8 cellular contexts compared by ENCODE assay signal in genomic region chr6:88165877-88166492, GRCh38. TPM values are rescaled to one million over a fixed set of nuclear protein-coding genes. Genes with fewer than 3 reads are reported as not detected.
DNase-seq lines count a peak whose midpoint lies in the region; ATAC-seq and TF ChIP-seq lines count a peak whose summit lies in the region.

TSS of gene CNR1 (minus strand) at chr6:88166347. CDS start at chr6:88145274, 21,073 bp downstream.

- ATAC-seq in GM18861 (IDR thresholded peaks at IDR 0.05; ENCODE audit: unreplicated experiment) (peak; percentile 35), HG03045 (IDR thresholded peaks at IDR 0.05; ENCODE audit: unreplicated experiment) (peak; percentile 57)

- H3K9me3 ChIP-seq in BE2C, result no peaks in the 10 kb centered on the region

- H3K4me1 ChIP-seq in BE2C, result no peaks in the 10 kb centered on the region

- H3K27ac ChIP-seq in skin epidermis, result peak within 1 kb of the TSS in 6 of 21 experiments; percentile 11 to 58 (median 34)

- H3K4me3 ChIP-seq in BE2C (ENCODE audit: low read depth, low read length) (peak within 1 kb of the TSS; percentile 16), astrocyte of the cerebellum (ENCODE audit: low read depth, low read length) (peak within 1 kb of the TSS; percentile 53), skin epidermis (peak within 1 kb of the TSS; percentile 31 to 57 (median 51))

- peak; percentile 39 for DNase-seq in BE2C
- peak; percentile 37 for DNase-seq in NCI-H510A (lab: John Stamatoyannopoulos, UW)
- no peak for DNase-seq in astrocyte of the cerebellum (ENCODE audit: low read depth)
- DNase-seq in iPS-NIHi7 (ENCODE audit: extremely low spot score), result peak; percentile 48
- no peak for DNase-seq in NCI-H187 treated with DMSO at 0.1 percent for 48 hours (lab: John Stamatoyannopoulos, UW)

- in situ Hi-C loops in astrocyte of the cerebellum (cut with HindIII; ENCODE audit: low sequenced_read_pairs), result no loop called here

- no peaks in the 10 kb centered on the region for H3K36me3 ChIP-seq in BE2C

- H3K27me3 ChIP-seq in BE2C, result peaks cover 73% of the 10 kb centered on the region

- TF ChIP-seq CTCF in BE2C (IDR thresholded peaks at IDR 0.05; ENCODE audit: low read depth, low read length), result no peak
- no peak for TF ChIP-seq CTCF in astrocyte of the cerebellum (IDR thresholded peaks at IDR 0.05; ENCODE audit: low read depth, low read length, missing control alignments)

RNA-seq across cellular contexts. Expression of gene CNR1, which starts in this region (rescaled TPM):
- polyA plus RNA-seq in BE2C (2012; ENCODE audit: insufficient read depth, insufficient read length, low read depth), result not detected

Comparison
In these comparisons a context has a peak if more than half of its experiments do, and no peak if none do; other contexts are left out.
1. DNase-seq: peak in BE2C (single experiment), NCI-H510A (single experiment) and iPS-NIHi7 (single experiment); none in astrocyte of the cerebellum (single experiment) and NCI-H187 treated with DMSO at 0.1 percent for 48 hours (single experiment).
2. Peak in every context shown above with its lines, with median percentiles within 50 percentile points of each other: H3K4me3 ChIP-seq.